ENCODE assay signal across 2 cellular contexts in genomic region chr19:50728084-50728737, GRCh38.
TF ChIP-seq lines count a peak whose summit lies in the region.

No MANE protein-coding gene starts in this region.

TF ChIP-seq in WTC11, 78 proteins besides CTCF, POLR2A, EP300 and RAD21 (continues in another document):
- TF ChIP-seq KAT7 (CRISPR knock-in tag; IDR thresholded peaks at IDR 0.05; ENCODE audit: borderline replicate concordance) (no peak), ZBTB21 (CRISPR knock-in tag; IDR thresholded peaks at IDR 0.05; ENCODE audit: borderline replicate concordance) (no peak), SMAD3 (CRISPR knock-in tag; IDR thresholded peaks at IDR 0.05; ENCODE audit: borderline replicate concordance) (no peak), GTF2I (CRISPR knock-in tag; conservative IDR thresholded peaks at IDR 0.05) (no peak), GRHL2 (CRISPR knock-in tag; IDR thresholded peaks at IDR 0.05; ENCODE audit: insufficient replicate concordance, severe bottlenecking) (no peak), ZNF219 (CRISPR knock-in tag; IDR thresholded peaks at IDR 0.05; ENCODE audit: borderline replicate concordance) (no peak), HMGA2 (CRISPR knock-in tag; IDR thresholded peaks at IDR 0.05) (no peak), ELF4 (CRISPR knock-in tag; IDR thresholded peaks at IDR 0.05; ENCODE audit: low read depth) (no peak), FOXK1 (CRISPR knock-in tag; IDR thresholded peaks at IDR 0.05) (no peak), MLX (CRISPR knock-in tag; IDR thresholded peaks at IDR 0.05) (no peak), ZNF281 (CRISPR knock-in tag; IDR thresholded peaks at IDR 0.05) (no peak), ETV6 (CRISPR knock-in tag; IDR thresholded peaks at IDR 0.05) (no peak), USF2 (CRISPR knock-in tag; IDR thresholded peaks at IDR 0.05) (peak; percentile 75), IRF2 (CRISPR knock-in tag; IDR thresholded peaks at IDR 0.05; ENCODE audit: borderline replicate concordance, low read depth) (no peak), JUN (CRISPR knock-in tag; IDR thresholded peaks at IDR 0.05) (no peak), MYBL2 (CRISPR knock-in tag; IDR thresholded peaks at IDR 0.05) (no peak), NR2C2 (CRISPR knock-in tag; IDR thresholded peaks at IDR 0.05) (no peak), ZMAT4 (CRISPR knock-in tag; IDR thresholded peaks at IDR 0.05) (no peak), GABPB1 (CRISPR knock-in tag; IDR thresholded peaks at IDR 0.05) (no peak), FOXP1 (CRISPR knock-in tag; IDR thresholded peaks at IDR 0.05; ENCODE audit: borderline replicate concordance) (no peak)
- TF ChIP-seq, protein P1, sequence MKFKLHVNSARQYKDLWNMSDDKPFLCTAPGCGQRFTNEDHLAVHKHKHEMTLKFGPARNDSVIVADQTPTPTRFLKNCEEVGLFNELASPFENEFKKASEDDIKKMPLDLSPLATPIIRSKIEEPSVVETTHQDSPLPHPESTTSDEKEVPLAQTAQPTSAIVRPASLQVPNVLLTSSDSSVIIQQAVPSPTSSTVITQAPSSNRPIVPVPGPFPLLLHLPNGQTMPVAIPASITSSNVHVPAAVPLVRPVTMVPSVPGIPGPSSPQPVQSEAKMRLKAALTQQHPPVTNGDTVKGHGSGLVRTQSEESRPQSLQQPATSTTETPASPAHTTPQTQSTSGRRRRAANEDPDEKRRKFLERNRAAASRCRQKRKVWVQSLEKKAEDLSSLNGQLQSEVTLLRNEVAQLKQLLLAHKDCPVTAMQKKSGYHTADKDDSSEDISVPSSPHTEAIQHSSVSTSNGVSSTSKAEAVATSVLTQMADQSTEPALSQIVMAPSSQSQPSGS (CRISPR knock-in tag; IDR thresholded peaks at IDR 0.05; ENCODE audit: borderline replicate concordance, low read depth): no peak
- TF ChIP-seq, protein P2, sequence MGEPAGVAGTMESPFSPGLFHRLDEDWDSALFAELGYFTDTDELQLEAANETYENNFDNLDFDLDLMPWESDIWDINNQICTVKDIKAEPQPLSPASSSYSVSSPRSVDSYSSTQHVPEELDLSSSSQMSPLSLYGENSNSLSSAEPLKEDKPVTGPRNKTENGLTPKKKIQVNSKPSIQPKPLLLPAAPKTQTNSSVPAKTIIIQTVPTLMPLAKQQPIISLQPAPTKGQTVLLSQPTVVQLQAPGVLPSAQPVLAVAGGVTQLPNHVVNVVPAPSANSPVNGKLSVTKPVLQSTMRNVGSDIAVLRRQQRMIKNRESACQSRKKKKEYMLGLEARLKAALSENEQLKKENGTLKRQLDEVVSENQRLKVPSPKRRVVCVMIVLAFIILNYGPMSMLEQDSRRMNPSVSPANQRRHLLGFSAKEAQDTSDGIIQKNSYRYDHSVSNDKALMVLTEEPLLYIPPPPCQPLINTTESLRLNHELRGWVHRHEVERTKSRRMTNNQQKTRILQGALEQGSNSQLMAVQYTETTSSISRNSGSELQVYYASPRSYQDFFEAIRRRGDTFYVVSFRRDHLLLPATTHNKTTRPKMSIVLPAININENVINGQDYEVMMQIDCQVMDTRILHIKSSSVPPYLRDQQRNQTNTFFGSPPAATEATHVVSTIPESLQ (CRISPR knock-in tag; IDR thresholded peaks at IDR 0.05): no peak
- TF ChIP-seq, protein P3, sequence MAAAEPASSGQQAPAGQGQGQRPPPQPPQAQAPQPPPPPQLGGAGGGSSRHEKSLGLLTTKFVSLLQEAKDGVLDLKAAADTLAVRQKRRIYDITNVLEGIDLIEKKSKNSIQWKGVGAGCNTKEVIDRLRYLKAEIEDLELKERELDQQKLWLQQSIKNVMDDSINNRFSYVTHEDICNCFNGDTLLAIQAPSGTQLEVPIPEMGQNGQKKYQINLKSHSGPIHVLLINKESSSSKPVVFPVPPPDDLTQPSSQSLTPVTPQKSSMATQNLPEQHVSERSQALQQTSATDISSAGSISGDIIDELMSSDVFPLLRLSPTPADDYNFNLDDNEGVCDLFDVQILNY (CRISPR knock-in tag; IDR thresholded peaks at IDR 0.05): no peak

TF ChIP-seq in HepG2, 621 proteins besides CTCF, POLR2A, EP300 and RAD21:
- TF ChIP-seq GABPB1 (CRISPR knock-in tag; IDR thresholded peaks at IDR 0.05): peak; percentile 34; the same call in 1 of the 2 replicates
- TF ChIP-seq ZNF709 (CRISPR knock-in tag; IDR thresholded peaks at IDR 0.05): no peak
- peak; percentile 50 for TF ChIP-seq ZNF143 (CRISPR knock-in tag; IDR thresholded peaks at IDR 0.05)
- TF ChIP-seq GABPA (IDR thresholded peaks at IDR 0.05; ENCODE audit: low read depth, low read length): no peak
- TF ChIP-seq GABPA (CRISPR knock-in tag; IDR thresholded peaks at IDR 0.05; ENCODE audit: low read depth): 0 out of 2 replicates have a peak, but pooled peaks have one; percentile 12
- TF ChIP-seq RORA (CRISPR knock-in tag; IDR thresholded peaks at IDR 0.05): no peak
- TF ChIP-seq THAP11 (CRISPR knock-in tag; IDR thresholded peaks at IDR 0.05): peak; percentile 81
- TF ChIP-seq ARID3A (IDR thresholded peaks at IDR 0.05; ENCODE audit: low read depth, low read length): no peak
- TF ChIP-seq FOXO4 (CRISPR knock-in tag; conservative IDR thresholded peaks at IDR 0.05): no peak
